ENCODE assay signal across 23 cellular contexts in the genomic region with DNA sequence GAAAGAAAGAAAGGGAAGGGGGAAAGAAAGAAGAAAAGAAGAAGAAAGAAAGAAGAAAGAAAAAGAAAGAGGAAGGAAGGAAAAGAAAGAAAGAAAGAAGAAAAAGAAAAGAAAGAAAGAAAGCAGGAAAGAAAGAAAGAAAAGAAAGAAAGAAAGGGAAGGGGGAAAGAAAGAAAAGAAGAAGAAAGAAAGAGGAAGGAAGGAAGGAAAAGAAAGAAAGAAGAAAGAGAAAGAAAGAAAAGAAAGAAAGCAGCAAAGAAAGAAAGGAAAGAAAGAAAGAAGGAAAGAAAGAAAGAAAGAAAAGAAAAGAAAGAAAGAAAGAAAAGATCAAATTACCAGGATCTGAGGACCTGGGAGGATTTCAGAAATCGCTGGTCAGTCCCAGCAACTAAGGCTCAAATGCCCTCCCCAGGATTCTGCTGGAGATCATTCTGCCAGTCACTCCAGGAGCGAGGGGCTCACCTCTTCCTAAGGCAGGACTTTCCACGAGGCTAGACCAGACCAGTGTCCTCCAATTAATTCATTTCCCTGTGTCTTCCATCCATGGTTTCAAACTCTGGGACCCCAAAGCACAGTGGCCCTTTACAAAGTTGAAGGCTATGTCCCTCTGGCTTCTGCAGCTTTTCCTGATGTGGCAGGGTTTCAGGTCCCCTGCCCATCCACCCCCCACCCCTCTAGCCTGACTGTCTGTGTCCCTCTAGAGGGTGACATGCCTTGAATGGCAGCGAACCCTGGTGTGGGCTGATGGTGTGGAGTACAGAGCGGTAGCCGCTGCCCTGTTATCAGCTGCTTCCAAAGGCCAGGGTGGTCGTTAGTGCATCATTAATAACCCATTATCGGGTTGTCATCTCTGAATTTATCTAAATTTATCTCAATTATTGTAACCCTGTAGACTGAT.
"Had no signal": no experiment of that assay in that cellular context is flagged by ENCODE, and none has a peak within 500 bp of the region (broad histone marks: within the 10 kb centered on the region; RNA-seq: fewer than 3 reads in every experiment).

No MANE protein-coding gene starts in this region.

- H3K4me3 ChIP-seq: ascending aorta, dorsolateral prefrontal cortex, esophagus muscularis mucosa, gastrocnemius medialis, heart left ventricle, sigmoid colon, smooth muscle cell, thoracic aorta, upper lobe of left lung had no signal

- H3K27ac Mint-ChIP-seq: activated CD4-positive, alpha-beta memory T cell treated with anti-CD3 and anti-CD28 coated beads for 36 hours; activated CD8-positive, alpha-beta memory T cell treated with anti-CD3 and anti-CD28 coated beads, Interleukin-2, amount 10 ng/mL, durations not matched to agents 7 days and 5 days; effector memory CD8-positive, alpha-beta T cell had no signal

- H3K36me3 Mint-ChIP-seq: activated CD4-positive, alpha-beta memory T cell treated with anti-CD3 and anti-CD28 coated beads for 36 hours; activated CD8-positive, alpha-beta memory T cell treated with anti-CD3 and anti-CD28 coated beads, Interleukin-2, amount 10 ng/mL, durations not matched to agents 7 days and 5 days had no signal

- H3K27me3 ChIP-seq: ascending aorta, dorsolateral prefrontal cortex, esophagus muscularis mucosa, sigmoid colon, upper lobe of left lung had no signal

- H3K9me3 Mint-ChIP-seq: activated CD4-positive, alpha-beta memory T cell treated with anti-CD3 and anti-CD28 coated beads for 36 hours; effector memory CD8-positive, alpha-beta T cell had no signal

- H3K4me3 Mint-ChIP-seq: activated CD4-positive, alpha-beta memory T cell treated with anti-CD3 and anti-CD28 coated beads for 36 hours; activated CD8-positive, alpha-beta memory T cell treated with anti-CD3 and anti-CD28 coated beads, Interleukin-2, amount 10 ng/mL, durations not matched to agents 7 days and 5 days; effector memory CD8-positive, alpha-beta T cell had no signal

- H3K4me2 ChIP-seq: smooth muscle cell had no signal

- H3K4me1 ChIP-seq: ascending aorta, esophagus muscularis mucosa, gastrocnemius medialis, sigmoid colon had no signal

- H3K36me3 ChIP-seq: ascending aorta, brain microvascular endothelial cell, esophagus muscularis mucosa, gastrocnemius medialis, heart left ventricle, sigmoid colon, thoracic aorta, upper lobe of left lung had no signal

- H3K27me3 Mint-ChIP-seq: activated CD4-positive, alpha-beta memory T cell treated with anti-CD3 and anti-CD28 coated beads for 36 hours had no signal

- DNase-seq: activated CD4-positive, alpha-beta memory T cell treated with anti-CD3 and anti-CD28 coated beads for 36 hours; activated CD4-positive, alpha-beta T cell treated with anti-CD3 and anti-CD28 coated beads for 48 hours; activated CD8-positive, alpha-beta memory T cell treated with anti-CD3 and anti-CD28 coated beads, Interleukin-2, amount 10 ng/mL, durations not matched to agents 7 days and 5 days; activated naive CD4-positive, alpha-beta T cell treated with Interleukin-2 at 50 U/mL for 16 hours; activated T-cell treated with anti-CD3 and anti-CD28 coated beads for 4 hours; brain microvascular endothelial cell; caudate nucleus; dorsolateral prefrontal cortex; effector memory CD8-positive, alpha-beta T cell; gastrocnemius medialis; heart left ventricle; left ventricle myocardium superior; nucleus accumbens; posterior cingulate gyrus; sigmoid colon; stimulated activated CD4-positive, alpha-beta T cell treated with anti-CD3 and anti-CD28 coated beads, Interleukin-15, amount 100 ng/mL, for 24 hours; stimulated activated CD8-positive, alpha-beta memory T cell treated with anti-CD3 and anti-CD28 coated beads, Interleukin-4, amount 100 ng/mL, for 48 hours; stimulated activated naive CD4-positive, alpha-beta T cell treated with Interleukin-2 at 50 U/mL for 16 hours; upper lobe of left lung had no signal

- H3K27ac ChIP-seq: ascending aorta, brain microvascular endothelial cell, dorsolateral prefrontal cortex, esophagus muscularis mucosa, gastrocnemius medialis, heart left ventricle, sigmoid colon, thoracic aorta, upper lobe of left lung had no signal

- ATAC-seq: activated CD8-positive, alpha-beta memory T cell treated with anti-CD3 and anti-CD28 coated beads, Interleukin-2, amount 10 ng/mL, durations not matched to agents 7 days and 5 days; effector memory CD8-positive, alpha-beta T cell; gastrocnemius medialis; heart left ventricle; left ventricle myocardium superior had no signal
